In the genomic region with DNA sequence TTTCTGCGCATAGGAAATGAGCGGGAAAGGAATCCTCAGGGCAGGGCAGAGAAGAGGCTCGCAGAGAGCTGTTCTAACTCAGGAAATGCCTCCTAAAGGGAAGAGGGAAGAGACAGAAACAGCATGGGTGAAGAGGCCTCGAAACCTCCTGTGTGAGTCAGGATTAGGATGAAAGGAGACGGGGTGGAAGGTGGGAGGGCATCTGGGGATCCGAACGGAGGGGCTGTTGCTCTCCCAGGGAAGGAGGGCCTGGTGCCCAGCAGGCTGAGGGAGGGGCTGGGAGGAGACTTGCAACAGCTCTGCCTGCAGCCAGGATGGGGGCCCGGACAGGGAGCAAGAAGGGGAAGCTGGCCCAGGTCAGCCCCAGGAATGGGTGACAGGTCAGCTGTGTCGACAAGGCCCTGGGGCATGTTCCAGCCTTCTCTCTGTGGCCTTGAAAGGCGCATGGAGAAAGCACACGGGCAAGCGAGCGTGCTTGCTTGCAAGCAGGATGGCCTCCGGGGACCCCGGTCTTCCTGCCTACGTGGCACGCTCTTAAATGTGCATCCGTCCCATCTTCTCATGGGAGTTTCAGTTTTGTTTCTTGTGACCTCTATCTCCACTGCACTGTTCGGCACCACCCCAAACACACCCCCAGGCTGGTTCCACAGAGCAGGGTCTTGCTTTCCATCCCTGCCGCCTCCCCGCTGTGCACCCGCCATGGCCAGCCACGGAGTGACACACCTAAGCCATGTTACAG, we compare ENCODE assay signal across 10 cellular contexts.
A peak's percentile ranks its signal among the peaks of the same experiment; 100 is the strongest.
DNase-seq lines count a peak whose midpoint lies in the region; ATAC-seq and TF ChIP-seq lines count a peak whose summit lies in the region.
"Had no signal": no experiment of that assay in that cellular context is flagged by ENCODE, and none has a peak within 500 bp of the region (broad histone marks: within the 10 kb centered on the region; RNA-seq: fewer than 3 reads in every experiment).

No MANE protein-coding gene starts in this region.

- H3K36me3 Mint-ChIP-seq in activated CD8-positive, alpha-beta memory T cell treated with anti-CD3 and anti-CD28 coated beads, Interleukin-2, amount 10 ng/mL, durations not matched to agents 7 days and 5 days, result peaks cover 30% of the 10 kb centered on the region
- H3K36me3 Mint-ChIP-seq in glutamatergic neuron (ENCODE audit: unreplicated experiment), result peaks cover 20% of the 10 kb centered on the region
- peaks cover 17% of the 10 kb centered on the region for H3K36me3 Mint-ChIP-seq in activated naive CD4-positive, alpha-beta T cell treated with anti-CD3 and anti-CD28 coated beads for 36 hours (ENCODE audit: low read depth)

- H3K9me3 Mint-ChIP-seq in activated CD8-positive, alpha-beta memory T cell treated with anti-CD3 and anti-CD28 coated beads, Interleukin-2, amount 10 ng/mL, durations not matched to agents 7 days and 5 days (ENCODE audit: low read depth), result no peaks in the 10 kb centered on the region
- H3K9me3 Mint-ChIP-seq in glutamatergic neuron (ENCODE audit: unreplicated experiment), result peaks cover 8% of the 10 kb centered on the region
- no peaks in the 10 kb centered on the region for H3K9me3 Mint-ChIP-seq in activated naive CD4-positive, alpha-beta T cell treated with anti-CD3 and anti-CD28 coated beads for 36 hours
- H3K9me3 Mint-ChIP-seq: activated naive CD8-positive, alpha-beta T cell treated with anti-CD3 and anti-CD28 coated beads for 36 hours had no signal

- ATAC-seq in activated CD8-positive, alpha-beta memory T cell treated with anti-CD3 and anti-CD28 coated beads, Interleukin-2, amount 10 ng/mL, durations not matched to agents 7 days and 5 days, result peak; percentile 27
- ATAC-seq in HG03108 (IDR thresholded peaks at IDR 0.05; ENCODE audit: unreplicated experiment) (peak; percentile 97), upper lobe of right lung (peak; percentile 83)

- H3K27me3 ChIP-seq in upper lobe of right lung, result no peaks in the 10 kb centered on the region

- CTCF ChIA-PET in activated CD8-positive, alpha-beta memory T cell treated with anti-CD3 and anti-CD28 coated beads, Interleukin-2, amount 10 ng/mL, durations not matched to agents 7 days and 5 days (lab: Charles Lee), result interaction anchor here (0.8 to 1.3 kb wide), 2 partner anchors 9 to 113 kb away, joined by 3 read pairs; no protein-coding TSS in a partner anchor
- CTCF ChIA-PET in activated naive CD4-positive, alpha-beta T cell treated with anti-CD3 and anti-CD28 coated beads for 36 hours (lab: Charles Lee), result interaction anchor here (0.6 kb wide), 1 partner anchor 12 kb away, joined by 3 read pairs; no protein-coding TSS in a partner anchor

- no peak overlapping the region for H3K4me3 ChIP-seq in upper lobe of right lung
- H3K4me3 ChIP-seq: thoracic aorta had no signal

- intact Hi-C loops in upper lobe of right lung (cut with DNase I), result no loop called here
- intact Hi-C loops in activated naive CD4-positive, alpha-beta T cell treated with anti-CD3 and anti-CD28 coated beads for 36 hours (cut with micrococcal nuclease), result no loop called here

- peak overlapping the region; percentile 61 for H3K27ac ChIP-seq in upper lobe of right lung
- H3K27ac ChIP-seq: thoracic aorta had no signal

- DNase-seq in activated CD8-positive, alpha-beta memory T cell treated with anti-CD3 and anti-CD28 coated beads, Interleukin-2, amount 10 ng/mL, durations not matched to agents 7 days and 5 days, result no peak
- no peak for DNase-seq in activated CD8-positive, alpha-beta memory T cell treated with anti-CD3 and anti-CD28 coated beads, Interleukin-2, amount 50 U/mL, for 4 hours
- peak; percentile 36 for DNase-seq in glutamatergic neuron
- DNase-seq in upper lobe of right lung, result peak; percentile 80
- DNase-seq in activated CD8-positive, alpha-beta memory T cell treated with anti-CD3 and anti-CD28 coated beads for 24 hours, result no peak
- DNase-seq in activated naive CD4-positive, alpha-beta T cell treated with anti-CD3 and anti-CD28 coated beads for 36 hours, result no peak
- no peak for DNase-seq in T-helper 1 cell
- DNase-seq: activated naive CD8-positive, alpha-beta T cell treated with anti-CD3 and anti-CD28 coated beads for 36 hours had no signal

- peaks cover 24% of the 10 kb centered on the region for H3K36me3 ChIP-seq in upper lobe of right lung

- no peak for TF ChIP-seq CTCF in glutamatergic neuron (IDR thresholded peaks at IDR 0.05; ENCODE audit: partially characterized antibody, unreplicated experiment)
- TF ChIP-seq CTCF in upper lobe of right lung (IDR thresholded peaks at IDR 0.05), result no peak

- peaks cover 9% of the 10 kb centered on the region for H3K4me1 ChIP-seq in upper lobe of right lung

- no peaks in the 10 kb centered on the region for H3K4me1 Mint-ChIP-seq in activated CD8-positive, alpha-beta memory T cell treated with anti-CD3 and anti-CD28 coated beads, Interleukin-2, amount 10 ng/mL, durations not matched to agents 7 days and 5 days
- peaks cover 14% of the 10 kb centered on the region for H3K4me1 Mint-ChIP-seq in glutamatergic neuron (ENCODE audit: low read depth, unreplicated experiment)
- H3K4me1 Mint-ChIP-seq in activated naive CD4-positive, alpha-beta T cell treated with anti-CD3 and anti-CD28 coated beads for 36 hours (ENCODE audit: low read depth), result no peaks in the 10 kb centered on the region
- H3K4me1 Mint-ChIP-seq: activated naive CD8-positive, alpha-beta T cell treated with anti-CD3 and anti-CD28 coated beads for 36 hours had no signal

- H3K27me3 Mint-ChIP-seq in activated CD8-positive, alpha-beta memory T cell treated with anti-CD3 and anti-CD28 coated beads, Interleukin-2, amount 10 ng/mL, durations not matched to agents 7 days and 5 days, result no peaks in the 10 kb centered on the region
- peaks cover 2% of the 10 kb centered on the region for H3K27me3 Mint-ChIP-seq in glutamatergic neuron (ENCODE audit: unreplicated experiment)
- H3K27me3 Mint-ChIP-seq in activated naive CD4-positive, alpha-beta T cell treated with anti-CD3 and anti-CD28 coated beads for 36 hours (ENCODE audit: low read depth), result no peaks in the 10 kb centered on the region
- H3K27me3 Mint-ChIP-seq: activated naive CD8-positive, alpha-beta T cell treated with anti-CD3 and anti-CD28 coated beads for 36 hours had no signal

- no peak overlapping the region for H3K4me3 Mint-ChIP-seq in activated CD8-positive, alpha-beta memory T cell treated with anti-CD3 and anti-CD28 coated beads, Interleukin-2, amount 10 ng/mL, durations not matched to agents 7 days and 5 days
- H3K4me3 Mint-ChIP-seq in glutamatergic neuron (ENCODE audit: unreplicated experiment), result peak overlapping the region; percentile 7
- no peak overlapping the region for H3K4me3 Mint-ChIP-seq in activated naive CD4-positive, alpha-beta T cell treated with anti-CD3 and anti-CD28 coated beads for 36 hours
- H3K4me3 Mint-ChIP-seq: activated naive CD8-positive, alpha-beta T cell treated with anti-CD3 and anti-CD28 coated beads for 36 hours had no signal

- H3K9me3 ChIP-seq in upper lobe of right lung, result no peaks in the 10 kb centered on the region
- H3K9me3 ChIP-seq: thoracic aorta had no signal

- H3K27ac Mint-ChIP-seq in activated CD8-positive, alpha-beta memory T cell treated with anti-CD3 and anti-CD28 coated beads, Interleukin-2, amount 10 ng/mL, durations not matched to agents 7 days and 5 days, result peak overlapping the region; percentile 33
- no peak overlapping the region for H3K27ac Mint-ChIP-seq in glutamatergic neuron (ENCODE audit: unreplicated experiment)
- no peak overlapping the region for H3K27ac Mint-ChIP-seq in activated naive CD4-positive, alpha-beta T cell treated with anti-CD3 and anti-CD28 coated beads for 36 hours
- H3K27ac Mint-ChIP-seq: activated naive CD8-positive, alpha-beta T cell treated with anti-CD3 and anti-CD28 coated beads for 36 hours had no signal

Comparison
In these comparisons a context has a peak if more than half of its experiments do, and no peak if none do; other contexts are left out.
1. ATAC-seq: peak in every context shown above with its lines; median percentile 97 in HG03108; 83 in upper lobe of right lung; 27 in activated CD8-positive, alpha-beta memory T cell treated with anti-CD3 and anti-CD28 coated beads, Interleukin-2, amount 10 ng/mL, durations not matched to agents 7 days and 5 days.
2. DNase-seq: peak in glutamatergic neuron (single experiment) and upper lobe of right lung (single experiment); none in activated CD8-positive, alpha-beta memory T cell treated with anti-CD3 and anti-CD28 coated beads, Interleukin-2, amount 10 ng/mL, durations not matched to agents 7 days and 5 days (single experiment), activated CD8-positive, alpha-beta memory T cell treated with anti-CD3 and anti-CD28 coated beads, Interleukin-2, amount 50 U/mL, for 4 hours (single experiment), activated CD8-positive, alpha-beta memory T cell treated with anti-CD3 and anti-CD28 coated beads for 24 hours (single experiment), activated naive CD4-positive, alpha-beta T cell treated with anti-CD3 and anti-CD28 coated beads for 36 hours (single experiment) and T-helper 1 cell (0 of 5).